In genomic region chr19:1745589-1746031, GRCh38 we compare ENCODE assay signal across 22 cellular contexts. TPM values are rescaled to one million over a fixed set of nuclear protein-coding genes. Genes with fewer than 3 reads are reported as not detected.
DNase-seq lines count a peak whose midpoint lies in the region; ATAC-seq and TF ChIP-seq lines count a peak whose summit lies in the region.
"Had no signal": no experiment of that assay in that cellular context is flagged by ENCODE, and none has a peak within 500 bp of the region (broad histone marks: within the 10 kb centered on the region; RNA-seq: fewer than 3 reads in every experiment).

No MANE protein-coding gene starts in this region.

- H3K4me1 ChIP-seq in endodermal cell (ENCODE audit: control insufficient read depth, insufficient read depth, low read length): no peaks in the 10 kb centered on the region
- H3K4me1 ChIP-seq in mucosa of stomach (ENCODE audit: control insufficient read depth, insufficient read depth, low read length): peaks cover 41% of the 10 kb centered on the region

- no peaks in the 10 kb centered on the region for H3K36me3 ChIP-seq in endodermal cell (ENCODE audit: control insufficient read depth, insufficient read depth, low read length)
- no peaks in the 10 kb centered on the region for H3K36me3 ChIP-seq in mucosa of stomach (ENCODE audit: control insufficient read depth, insufficient read depth, low read length)
- H3K36me3 ChIP-seq: right atrium auricular region, tibial artery had no signal

- ATAC-seq in natural killer cell: no peak
- ATAC-seq: left ventricle myocardium superior; naive thymus-derived CD4-positive, alpha-beta T cell had no signal

- no peaks in the 10 kb centered on the region for H3K9me3 ChIP-seq in endodermal cell (ENCODE audit: control insufficient read depth, low read length)
- H3K9me3 ChIP-seq in mucosa of stomach (ENCODE audit: control insufficient read depth, low read length): no peaks in the 10 kb centered on the region
- H3K9me3 ChIP-seq: right atrium auricular region had no signal

- H3K4me3 Mint-ChIP-seq in endodermal cell (no peak overlapping the region), natural killer cell (no peak overlapping the region)
- H3K4me3 Mint-ChIP-seq: activated naive CD8-positive, alpha-beta T cell; central memory CD8-positive, alpha-beta T cell; naive thymus-derived CD4-positive, alpha-beta T cell; T-helper 1 cell treated with Interleukin-12 subunit alpha and Interleukin-12 subunit beta and Interleukin-4 antibody, amounts not matched to agents 30 μg/mL and 1 μg/mL, for 36 hours had no signal

- H3K4me3 ChIP-seq in endodermal cell (ENCODE audit: low read length) (no peak overlapping the region), mucosa of stomach (ENCODE audit: low read length) (peak overlapping the region; percentile 7)
- H3K4me3 ChIP-seq: right atrium auricular region, tibial artery had no signal

- no peak for TF ChIP-seq CTCF in endodermal cell (conservative IDR thresholded peaks at IDR 0.05)
- TF ChIP-seq CTCF in natural killer cell (IDR thresholded peaks at IDR 0.05): no peak

- 3% methylated on average over 10 to 14 of the region's 14 CpGs for WGBS in endodermal cell (ENCODE audit: insufficient coverage in 1 of 2, insufficient read length in 1 of 2), 2 experiments

- H3K4me1 Mint-ChIP-seq in endodermal cell (no peaks in the 10 kb centered on the region), natural killer cell (peaks cover 0 to 14% of the 10 kb centered on the region in 2 donors)

- H3K9me3 Mint-ChIP-seq in endodermal cell (peaks cover under 1% of the 10 kb centered on the region), natural killer cell (no peaks in the 10 kb centered on the region)
- H3K9me3 Mint-ChIP-seq: central memory CD8-positive, alpha-beta T cell; T-helper 1 cell treated with Interleukin-12 subunit alpha and Interleukin-12 subunit beta and Interleukin-4 antibody, amounts not matched to agents 30 μg/mL and 1 μg/mL, for 36 hours had no signal

- H3K36me3 Mint-ChIP-seq in endodermal cell (ENCODE audit: low read depth) (no peaks in the 10 kb centered on the region), natural killer cell (no peaks in the 10 kb centered on the region)
- H3K36me3 Mint-ChIP-seq: activated naive CD8-positive, alpha-beta T cell; naive thymus-derived CD4-positive, alpha-beta T cell had no signal

- no peak overlapping the region for H3K27ac ChIP-seq in endodermal cell (ENCODE audit: low read depth, low read length)
- H3K27ac ChIP-seq: C4-2B, right atrium auricular region, tibial artery had no signal

- intact Hi-C loops in natural killer cell (cut with micrococcal nuclease): no loop called here

- no peak overlapping the region for H3K27ac Mint-ChIP-seq in endodermal cell
- H3K27ac Mint-ChIP-seq in natural killer cell: no peak overlapping the region
- H3K27ac Mint-ChIP-seq: activated naive CD8-positive, alpha-beta T cell; naive thymus-derived CD4-positive, alpha-beta T cell; T-helper 1 cell treated with Interleukin-12 subunit alpha and Interleukin-12 subunit beta and Interleukin-4 antibody, amounts not matched to agents 30 μg/mL and 1 μg/mL, for 36 hours had no signal

- H3K9ac ChIP-seq in endodermal cell (ENCODE audit: extremely low read depth, low read length, poor library complexity, severe bottlenecking) (no peak overlapping the region), mucosa of stomach (ENCODE audit: low read length) (peak overlapping the region; percentile 18)

- H3K27me3 Mint-ChIP-seq in endodermal cell (ENCODE audit: insufficient read depth) (peaks cover 93% of the 10 kb centered on the region), natural killer cell (ENCODE audit: low read depth in 2 of 2) (peaks cover 7 to 17% of the 10 kb centered on the region in 2 donors)

- in situ Hi-C loops in KBM-7 (cut with MboI; ENCODE audit: low pct_unique_long_range_greater_than_20kb, low sequenced_read_pairs): no loop called here

- peaks cover 85% of the 10 kb centered on the region for H3K27me3 ChIP-seq in endodermal cell (ENCODE audit: control insufficient read depth, insufficient read depth, low read length, poor library complexity, severe bottlenecking)
- H3K27me3 ChIP-seq in mucosa of stomach (ENCODE audit: control insufficient read depth, insufficient read depth, low read length): peaks cover 37% of the 10 kb centered on the region

- DNase-seq in EH (ENCODE audit: low read depth): peak; percentile 6
- DNase-seq in KBM-7: peak; percentile 48
- DNase-seq in endodermal cell: peak; percentile 73
- no peak for DNase-seq in amniotic stem cell (lab: John Stamatoyannopoulos, UW)
- no peak for DNase-seq in natural killer cell
- no peak for DNase-seq in nucleus accumbens (lab: John Stamatoyannopoulos, UW)
- no peak for DNase-seq in NCI-H1930 (lab: John Stamatoyannopoulos, UW)
- DNase-seq: activated CD4-positive, alpha-beta T cell treated with anti-CD3 and anti-CD28 coated beads for 4 hours; activated T-cell treated with anti-CD3 and anti-CD28 coated beads, Interleukin-2, amount 50 U/mL, for 1 hour; glutamatergic neuron; left ventricle myocardium superior; MV-4-11; naive thymus-derived CD4-positive, alpha-beta T cell; stimulated activated CD4-positive, alpha-beta T cell treated with anti-CD3 and anti-CD28 coated beads, Interleukin-4, amount 100 ng/mL, for 1 hour; tibial artery had no signal

RNA-seq across cellular contexts. Expression of gene ONECUT3, which starts 7.7 kb away (rescaled TPM):
- under 1 TPM in 1 of 2 donors, not detected in 1; 0.04 TPM for total RNA-seq in endodermal cell
- 0.32 TPM for polyA plus RNA-seq in endodermal cell (2013, experiment 1 of 2)
- 0.29 TPM for polyA plus RNA-seq in endodermal cell (2013, experiment 2 of 2)
- total RNA-seq in natural killer cell: not detected
- total RNA-seq: HT1080; left ventricle myocardium superior; naive thymus-derived CD4-positive, alpha-beta T cell; right atrium auricular region had no signal
- polyA plus RNA-seq: naive thymus-derived CD4-positive, alpha-beta T cell had no signal

Comparison
In these comparisons a context has a peak if more than half of its experiments do, and no peak if none do; other contexts are left out.
1. DNase-seq: peak in EH (single experiment), KBM-7 (single experiment) and endodermal cell (single experiment); none in amniotic stem cell (single experiment), natural killer cell (single experiment), nucleus accumbens (0 of 56) and NCI-H1930 (0 of 2).